1 cellular context compared by ENCODE assay signal in the genomic region with DNA sequence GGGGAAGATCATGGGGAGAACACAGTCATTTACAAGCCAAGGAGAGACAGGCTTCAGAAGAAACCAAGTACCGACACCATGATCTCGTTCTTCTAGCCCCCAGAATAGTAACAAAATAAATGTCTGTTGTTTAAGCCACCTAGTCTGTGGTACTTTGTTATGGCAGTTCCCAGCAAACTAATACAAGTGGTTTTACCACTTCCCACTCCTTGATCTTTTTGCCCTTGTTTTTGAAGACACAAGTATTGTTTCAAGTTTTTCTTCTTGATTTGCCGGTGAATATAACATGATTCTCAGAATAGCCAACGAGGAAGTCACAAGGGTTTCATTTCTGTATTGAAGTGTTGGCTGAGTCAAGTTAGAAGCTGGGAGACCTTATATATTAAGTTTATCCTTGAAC.
TF ChIP-seq lines count a peak whose summit lies in the region.

No MANE protein-coding gene starts in this region.

TF ChIP-seq in GM12878, 131 proteins besides CTCF, POLR2A, EP300 and RAD21 (continued from another document and continues in another):
- no peak for TF ChIP-seq CBX3 (IDR thresholded peaks at IDR 0.05; ENCODE audit: borderline replicate concordance, low read depth)
- TF ChIP-seq ETV6 (conservative IDR thresholded peaks at IDR 0.05 in 1 of 2, IDR thresholded peaks at IDR 0.05 in 1 of 2; ENCODE audit: borderline replicate concordance in 1 of 2, low read depth in 1 of 2): peak in 1 of 2 experiments; percentile 22; a peak in 1 of 4 replicates
- TF ChIP-seq, protein P1, sequence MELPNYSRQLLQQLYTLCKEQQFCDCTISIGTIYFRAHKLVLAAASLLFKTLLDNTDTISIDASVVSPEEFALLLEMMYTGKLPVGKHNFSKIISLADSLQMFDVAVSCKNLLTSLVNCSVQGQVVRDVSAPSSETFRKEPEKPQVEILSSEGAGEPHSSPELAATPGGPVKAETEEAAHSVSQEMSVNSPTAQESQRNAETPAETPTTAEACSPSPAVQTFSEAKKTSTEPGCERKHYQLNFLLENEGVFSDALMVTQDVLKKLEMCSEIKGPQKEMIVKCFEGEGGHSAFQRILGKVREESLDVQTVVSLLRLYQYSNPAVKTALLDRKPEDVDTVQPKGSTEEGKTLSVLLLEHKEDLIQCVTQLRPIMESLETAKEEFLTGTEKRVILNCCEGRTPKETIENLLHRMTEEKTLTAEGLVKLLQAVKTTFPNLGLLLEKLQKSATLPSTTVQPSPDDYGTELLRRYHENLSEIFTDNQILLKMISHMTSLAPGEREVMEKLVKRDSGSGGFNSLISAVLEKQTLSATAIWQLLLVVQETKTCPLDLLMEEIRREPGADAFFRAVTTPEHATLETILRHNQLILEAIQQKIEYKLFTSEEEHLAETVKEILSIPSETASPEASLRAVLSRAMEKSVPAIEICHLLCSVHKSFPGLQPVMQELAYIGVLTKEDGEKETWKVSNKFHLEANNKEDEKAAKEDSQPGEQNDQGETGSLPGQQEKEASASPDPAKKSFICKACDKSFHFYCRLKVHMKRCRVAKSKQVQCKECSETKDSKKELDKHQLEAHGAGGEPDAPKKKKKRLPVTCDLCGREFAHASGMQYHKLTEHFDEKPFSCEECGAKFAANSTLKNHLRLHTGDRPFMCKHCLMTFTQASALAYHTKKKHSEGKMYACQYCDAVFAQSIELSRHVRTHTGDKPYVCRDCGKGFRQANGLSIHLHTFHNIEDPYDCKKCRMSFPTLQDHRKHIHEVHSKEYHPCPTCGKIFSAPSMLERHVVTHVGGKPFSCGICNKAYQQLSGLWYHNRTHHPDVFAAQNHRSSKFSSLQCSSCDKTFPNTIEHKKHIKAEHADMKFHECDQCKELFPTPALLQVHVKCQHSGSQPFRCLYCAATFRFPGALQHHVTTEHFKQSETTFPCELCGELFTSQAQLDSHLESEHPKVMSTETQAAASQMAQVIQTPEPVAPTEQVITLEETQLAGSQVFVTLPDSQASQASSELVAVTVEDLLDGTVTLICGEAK (IDR thresholded peaks at IDR 0.05; ENCODE audit: borderline replicate concordance): no peak
- no peak for TF ChIP-seq POU2F2 (IDR thresholded peaks at IDR 0.05; ENCODE audit: borderline replicate concordance, low read depth, low read length)
- TF ChIP-seq, protein P2, sequence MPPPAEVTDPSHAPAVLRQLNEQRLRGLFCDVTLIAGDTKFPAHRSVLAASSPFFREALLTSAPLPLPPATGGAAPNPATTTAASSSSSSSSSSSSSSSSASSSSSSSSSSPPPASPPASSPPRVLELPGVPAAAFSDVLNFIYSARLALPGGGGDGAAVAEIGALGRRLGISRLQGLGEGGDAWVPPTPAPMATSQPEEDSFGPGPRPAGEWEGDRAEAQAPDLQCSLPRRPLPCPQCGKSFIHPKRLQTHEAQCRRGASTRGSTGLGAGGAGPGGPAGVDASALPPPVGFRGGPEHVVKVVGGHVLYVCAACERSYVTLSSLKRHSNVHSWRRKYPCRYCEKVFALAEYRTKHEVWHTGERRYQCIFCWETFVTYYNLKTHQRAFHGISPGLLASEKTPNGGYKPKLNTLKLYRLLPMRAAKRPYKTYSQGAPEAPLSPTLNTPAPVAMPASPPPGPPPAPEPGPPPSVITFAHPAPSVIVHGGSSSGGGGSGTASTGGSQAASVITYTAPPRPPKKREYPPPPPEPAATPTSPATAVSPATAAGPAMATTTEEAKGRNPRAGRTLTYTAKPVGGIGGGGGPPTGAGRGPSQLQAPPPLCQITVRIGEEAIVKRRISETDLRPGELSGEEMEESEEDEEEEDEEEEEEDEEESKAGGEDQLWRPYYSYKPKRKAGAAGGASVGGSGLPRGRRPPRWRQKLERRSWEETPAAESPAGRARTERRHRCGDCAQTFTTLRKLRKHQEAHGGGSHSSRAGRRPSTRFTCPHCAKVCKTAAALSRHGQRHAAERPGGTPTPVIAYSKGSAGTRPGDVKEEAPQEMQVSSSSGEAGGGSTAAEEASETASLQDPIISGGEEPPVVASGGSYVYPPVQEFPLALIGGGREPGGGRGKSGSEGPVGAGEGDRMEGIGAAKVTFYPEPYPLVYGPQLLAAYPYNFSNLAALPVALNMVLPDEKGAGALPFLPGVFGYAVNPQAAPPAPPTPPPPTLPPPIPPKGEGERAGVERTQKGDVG (CRISPR knock-in tag; IDR thresholded peaks at IDR 0.05): no peak
- TF ChIP-seq BACH1 (IDR thresholded peaks at IDR 0.05; ENCODE audit: borderline replicate concordance): no peak
- no peak for TF ChIP-seq SRF (IDR thresholded peaks at IDR 0.05; ENCODE audit: low read depth in 2 of 2, low read length in 2 of 2)
- no peak for TF ChIP-seq HCFC1 (IDR thresholded peaks at IDR 0.05; ENCODE audit: low read length)
- no peak for TF ChIP-seq TCF3 (IDR thresholded peaks at IDR 0.05; ENCODE audit: borderline replicate concordance, insufficient read depth, low read depth, low read length)
- no peak for TF ChIP-seq ZZZ3 (IDR thresholded peaks at IDR 0.05; ENCODE audit: control insufficient read depth, insufficient read length, low read depth)
- TF ChIP-seq DPF2 (IDR thresholded peaks at IDR 0.05): no peak
- no peak for TF ChIP-seq STAT3 (IDR thresholded peaks at IDR 0.05; ENCODE audit: low read depth, low read length)
- TF ChIP-seq RCOR1 (conservative IDR thresholded peaks at IDR 0.05; ENCODE audit: low read depth, low read length): no peak
- TF ChIP-seq, protein P3, sequence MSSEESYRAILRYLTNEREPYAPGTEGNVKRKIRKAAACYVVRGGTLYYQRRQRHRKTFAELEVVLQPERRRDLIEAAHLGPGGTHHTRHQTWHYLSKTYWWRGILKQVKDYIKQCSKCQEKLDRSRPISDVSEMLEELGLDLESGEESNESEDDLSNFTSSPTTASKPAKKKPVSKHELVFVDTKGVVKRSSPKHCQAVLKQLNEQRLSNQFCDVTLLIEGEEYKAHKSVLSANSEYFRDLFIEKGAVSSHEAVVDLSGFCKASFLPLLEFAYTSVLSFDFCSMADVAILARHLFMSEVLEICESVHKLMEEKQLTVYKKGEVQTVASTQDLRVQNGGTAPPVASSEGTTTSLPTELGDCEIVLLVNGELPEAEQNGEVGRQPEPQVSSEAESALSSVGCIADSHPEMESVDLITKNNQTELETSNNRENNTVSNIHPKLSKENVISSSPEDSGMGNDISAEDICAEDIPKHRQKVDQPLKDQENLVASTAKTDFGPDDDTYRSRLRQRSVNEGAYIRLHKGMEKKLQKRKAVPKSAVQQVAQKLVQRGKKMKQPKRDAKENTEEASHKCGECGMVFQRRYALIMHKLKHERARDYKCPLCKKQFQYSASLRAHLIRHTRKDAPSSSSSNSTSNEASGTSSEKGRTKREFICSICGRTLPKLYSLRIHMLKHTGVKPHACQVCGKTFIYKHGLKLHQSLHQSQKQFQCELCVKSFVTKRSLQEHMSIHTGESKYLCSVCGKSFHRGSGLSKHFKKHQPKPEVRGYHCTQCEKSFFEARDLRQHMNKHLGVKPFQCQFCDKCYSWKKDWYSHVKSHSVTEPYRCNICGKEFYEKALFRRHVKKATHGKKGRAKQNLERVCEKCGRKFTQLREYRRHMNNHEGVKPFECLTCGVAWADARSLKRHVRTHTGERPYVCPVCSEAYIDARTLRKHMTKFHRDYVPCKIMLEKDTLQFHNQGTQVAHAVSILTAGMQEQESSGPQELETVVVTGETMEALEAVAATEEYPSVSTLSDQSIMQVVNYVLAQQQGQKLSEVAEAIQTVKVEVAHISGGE (CRISPR knock-in tag; IDR thresholded peaks at IDR 0.05): no peak
- TF ChIP-seq, protein P4, sequence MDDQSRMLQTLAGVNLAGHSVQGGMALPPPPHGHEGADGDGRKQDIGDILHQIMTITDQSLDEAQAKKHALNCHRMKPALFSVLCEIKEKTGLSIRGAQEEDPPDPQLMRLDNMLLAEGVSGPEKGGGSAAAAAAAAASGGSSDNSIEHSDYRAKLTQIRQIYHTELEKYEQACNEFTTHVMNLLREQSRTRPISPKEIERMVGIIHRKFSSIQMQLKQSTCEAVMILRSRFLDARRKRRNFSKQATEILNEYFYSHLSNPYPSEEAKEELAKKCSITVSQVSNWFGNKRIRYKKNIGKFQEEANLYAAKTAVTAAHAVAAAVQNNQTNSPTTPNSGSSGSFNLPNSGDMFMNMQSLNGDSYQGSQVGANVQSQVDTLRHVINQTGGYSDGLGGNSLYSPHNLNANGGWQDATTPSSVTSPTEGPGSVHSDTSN (IDR thresholded peaks at IDR 0.05; ENCODE audit: insufficient replicate concordance, low read depth, low read length): no peak
- no peak for TF ChIP-seq CEBPB (IDR thresholded peaks at IDR 0.05; ENCODE audit: borderline replicate concordance in 1 of 2, low read depth in 2 of 2, low read length in 2 of 2)
- TF ChIP-seq KDM1A (IDR thresholded peaks at IDR 0.05; ENCODE audit: borderline replicate concordance): no peak
- no peak for TF ChIP-seq WRNIP1 (IDR thresholded peaks at IDR 0.05; ENCODE audit: borderline replicate concordance, low read depth, low read length)
- TF ChIP-seq SMARCA5 (IDR thresholded peaks at IDR 0.05): no peak
- no peak for TF ChIP-seq NR2C2 (IDR thresholded peaks at IDR 0.05; ENCODE audit: borderline replicate concordance, control insufficient read depth, insufficient read length, low read depth)
- TF ChIP-seq, protein P5, sequence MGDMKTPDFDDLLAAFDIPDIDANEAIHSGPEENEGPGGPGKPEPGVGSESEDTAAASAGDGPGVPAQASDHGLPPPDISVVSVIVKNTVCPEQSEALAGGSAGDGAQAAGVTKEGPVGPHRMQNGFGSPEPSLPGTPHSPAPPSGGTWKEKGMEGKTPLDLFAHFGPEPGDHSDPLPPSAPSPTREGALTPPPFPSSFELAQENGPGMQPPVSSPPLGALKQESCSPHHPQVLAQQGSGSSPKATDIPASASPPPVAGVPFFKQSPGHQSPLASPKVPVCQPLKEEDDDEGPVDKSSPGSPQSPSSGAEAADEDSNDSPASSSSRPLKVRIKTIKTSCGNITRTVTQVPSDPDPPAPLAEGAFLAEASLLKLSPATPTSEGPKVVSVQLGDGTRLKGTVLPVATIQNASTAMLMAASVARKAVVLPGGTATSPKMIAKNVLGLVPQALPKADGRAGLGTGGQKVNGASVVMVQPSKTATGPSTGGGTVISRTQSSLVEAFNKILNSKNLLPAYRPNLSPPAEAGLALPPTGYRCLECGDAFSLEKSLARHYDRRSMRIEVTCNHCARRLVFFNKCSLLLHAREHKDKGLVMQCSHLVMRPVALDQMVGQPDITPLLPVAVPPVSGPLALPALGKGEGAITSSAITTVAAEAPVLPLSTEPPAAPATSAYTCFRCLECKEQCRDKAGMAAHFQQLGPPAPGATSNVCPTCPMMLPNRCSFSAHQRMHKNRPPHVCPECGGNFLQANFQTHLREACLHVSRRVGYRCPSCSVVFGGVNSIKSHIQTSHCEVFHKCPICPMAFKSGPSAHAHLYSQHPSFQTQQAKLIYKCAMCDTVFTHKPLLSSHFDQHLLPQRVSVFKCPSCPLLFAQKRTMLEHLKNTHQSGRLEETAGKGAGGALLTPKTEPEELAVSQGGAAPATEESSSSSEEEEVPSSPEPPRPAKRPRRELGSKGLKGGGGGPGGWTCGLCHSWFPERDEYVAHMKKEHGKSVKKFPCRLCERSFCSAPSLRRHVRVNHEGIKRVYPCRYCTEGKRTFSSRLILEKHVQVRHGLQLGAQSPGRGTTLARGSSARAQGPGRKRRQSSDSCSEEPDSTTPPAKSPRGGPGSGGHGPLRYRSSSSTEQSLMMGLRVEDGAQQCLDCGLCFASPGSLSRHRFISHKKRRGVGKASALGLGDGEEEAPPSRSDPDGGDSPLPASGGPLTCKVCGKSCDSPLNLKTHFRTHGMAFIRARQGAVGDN (IDR thresholded peaks at IDR 0.05): no peak
- no peak for TF ChIP-seq KLF5 (IDR thresholded peaks at IDR 0.05; ENCODE audit: partially characterized antibody)
- TF ChIP-seq, protein P6, sequence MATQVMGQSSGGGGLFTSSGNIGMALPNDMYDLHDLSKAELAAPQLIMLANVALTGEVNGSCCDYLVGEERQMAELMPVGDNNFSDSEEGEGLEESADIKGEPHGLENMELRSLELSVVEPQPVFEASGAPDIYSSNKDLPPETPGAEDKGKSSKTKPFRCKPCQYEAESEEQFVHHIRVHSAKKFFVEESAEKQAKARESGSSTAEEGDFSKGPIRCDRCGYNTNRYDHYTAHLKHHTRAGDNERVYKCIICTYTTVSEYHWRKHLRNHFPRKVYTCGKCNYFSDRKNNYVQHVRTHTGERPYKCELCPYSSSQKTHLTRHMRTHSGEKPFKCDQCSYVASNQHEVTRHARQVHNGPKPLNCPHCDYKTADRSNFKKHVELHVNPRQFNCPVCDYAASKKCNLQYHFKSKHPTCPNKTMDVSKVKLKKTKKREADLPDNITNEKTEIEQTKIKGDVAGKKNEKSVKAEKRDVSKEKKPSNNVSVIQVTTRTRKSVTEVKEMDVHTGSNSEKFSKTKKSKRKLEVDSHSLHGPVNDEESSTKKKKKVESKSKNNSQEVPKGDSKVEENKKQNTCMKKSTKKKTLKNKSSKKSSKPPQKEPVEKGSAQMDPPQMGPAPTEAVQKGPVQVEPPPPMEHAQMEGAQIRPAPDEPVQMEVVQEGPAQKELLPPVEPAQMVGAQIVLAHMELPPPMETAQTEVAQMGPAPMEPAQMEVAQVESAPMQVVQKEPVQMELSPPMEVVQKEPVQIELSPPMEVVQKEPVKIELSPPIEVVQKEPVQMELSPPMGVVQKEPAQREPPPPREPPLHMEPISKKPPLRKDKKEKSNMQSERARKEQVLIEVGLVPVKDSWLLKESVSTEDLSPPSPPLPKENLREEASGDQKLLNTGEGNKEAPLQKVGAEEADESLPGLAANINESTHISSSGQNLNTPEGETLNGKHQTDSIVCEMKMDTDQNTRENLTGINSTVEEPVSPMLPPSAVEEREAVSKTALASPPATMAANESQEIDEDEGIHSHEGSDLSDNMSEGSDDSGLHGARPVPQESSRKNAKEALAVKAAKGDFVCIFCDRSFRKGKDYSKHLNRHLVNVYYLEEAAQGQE (IDR thresholded peaks at IDR 0.05; ENCODE audit: low read depth, low read length): no peak
- TF ChIP-seq, protein P7, sequence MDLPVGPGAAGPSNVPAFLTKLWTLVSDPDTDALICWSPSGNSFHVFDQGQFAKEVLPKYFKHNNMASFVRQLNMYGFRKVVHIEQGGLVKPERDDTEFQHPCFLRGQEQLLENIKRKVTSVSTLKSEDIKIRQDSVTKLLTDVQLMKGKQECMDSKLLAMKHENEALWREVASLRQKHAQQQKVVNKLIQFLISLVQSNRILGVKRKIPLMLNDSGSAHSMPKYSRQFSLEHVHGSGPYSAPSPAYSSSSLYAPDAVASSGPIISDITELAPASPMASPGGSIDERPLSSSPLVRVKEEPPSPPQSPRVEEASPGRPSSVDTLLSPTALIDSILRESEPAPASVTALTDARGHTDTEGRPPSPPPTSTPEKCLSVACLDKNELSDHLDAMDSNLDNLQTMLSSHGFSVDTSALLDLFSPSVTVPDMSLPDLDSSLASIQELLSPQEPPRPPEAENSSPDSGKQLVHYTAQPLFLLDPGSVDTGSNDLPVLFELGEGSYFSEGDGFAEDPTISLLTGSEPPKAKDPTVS (IDR thresholded peaks at IDR 0.05; ENCODE audit: low read depth, low read length): no peak
- TF ChIP-seq, protein P8, sequence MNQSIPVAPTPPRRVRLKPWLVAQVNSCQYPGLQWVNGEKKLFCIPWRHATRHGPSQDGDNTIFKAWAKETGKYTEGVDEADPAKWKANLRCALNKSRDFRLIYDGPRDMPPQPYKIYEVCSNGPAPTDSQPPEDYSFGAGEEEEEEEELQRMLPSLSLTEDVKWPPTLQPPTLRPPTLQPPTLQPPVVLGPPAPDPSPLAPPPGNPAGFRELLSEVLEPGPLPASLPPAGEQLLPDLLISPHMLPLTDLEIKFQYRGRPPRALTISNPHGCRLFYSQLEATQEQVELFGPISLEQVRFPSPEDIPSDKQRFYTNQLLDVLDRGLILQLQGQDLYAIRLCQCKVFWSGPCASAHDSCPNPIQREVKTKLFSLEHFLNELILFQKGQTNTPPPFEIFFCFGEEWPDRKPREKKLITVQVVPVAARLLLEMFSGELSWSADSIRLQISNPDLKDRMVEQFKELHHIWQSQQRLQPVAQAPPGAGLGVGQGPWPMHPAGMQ (IDR thresholded peaks at IDR 0.05; ENCODE audit: borderline replicate concordance): no peak
- TF ChIP-seq CHD4 (IDR thresholded peaks at IDR 0.05): no peak
